25 cellular contexts compared by ENCODE assay signal in the genomic region with DNA sequence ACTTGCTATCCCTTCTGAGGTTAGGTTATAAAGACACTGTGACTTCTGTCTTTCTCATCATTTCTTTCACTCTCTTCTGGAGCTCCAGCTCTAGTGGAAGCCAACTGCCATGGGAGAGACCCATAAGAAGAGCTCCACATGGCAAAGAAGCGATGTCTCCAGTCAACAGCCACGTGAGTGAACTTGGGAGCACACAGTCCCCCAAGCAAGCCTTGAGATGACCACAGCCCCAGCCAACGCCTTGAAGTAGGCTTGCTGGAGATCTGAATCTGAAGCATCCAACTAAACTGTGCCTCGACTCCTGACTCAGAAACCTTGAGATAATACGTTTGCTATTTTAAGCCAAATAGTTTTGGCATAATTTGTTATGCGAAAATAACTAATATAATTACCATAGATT.
DNase-seq lines count a peak whose midpoint lies in the region; ATAC-seq and TF ChIP-seq lines count a peak whose summit lies in the region.
"Had no signal": no experiment of that assay in that cellular context is flagged by ENCODE, and none has a peak within 500 bp of the region (broad histone marks: within the 10 kb centered on the region; RNA-seq: fewer than 3 reads in every experiment).

No MANE protein-coding gene starts in this region.

- H3K36me3 ChIP-seq in IMR-90 (ENCODE audit: control insufficient read depth, insufficient read depth, low read length) (no peaks in the 10 kb centered on the region), Loucy (ENCODE audit: insufficient read depth, low read length) (no peaks in the 10 kb centered on the region)
- H3K36me3 ChIP-seq: BE2C, BLaER1 had no signal

- H3K79me2 ChIP-seq in Loucy (ENCODE audit: insufficient read depth, low read length): no peaks in the 10 kb centered on the region

- H2BK20ac ChIP-seq in IMR-90 (ENCODE audit: low read depth, low read length): peak overlapping the region; percentile 41; the same call in 1 of the 2 replicates

- no peaks in the 10 kb centered on the region; the same call in 1 of the 2 replicates for H3K9me1 ChIP-seq in IMR-90 (ENCODE audit: insufficient read depth, low read length)

- no peak overlapping the region for H3K9ac ChIP-seq in IMR-90 (ENCODE audit: low read depth, low read length)
- no peak overlapping the region for H3K9ac ChIP-seq in Loucy (ENCODE audit: low read depth, low read length, poor library complexity, severe bottlenecking)
- H3K9ac ChIP-seq: BLaER1 had no signal

- H3K79me1 ChIP-seq in IMR-90 (ENCODE audit: low read depth in 1 of 2, low read length in 2 of 2): no peaks in the 10 kb centered on the region

- no peak overlapping the region; a peak in 1 of 4 replicates for H4K8ac ChIP-seq in IMR-90 (ENCODE audit: low read depth in 2 of 2, low read length in 2 of 2)

- in situ Hi-C loops in IMR-90 (cut with MboI; ENCODE audit: low sequenced_read_pairs): no loop called here

- POLR2A ChIA-PET in IMR-90 (lab: Charles Lee; ENCODE audit: unreplicated experiment): no interaction called here

- intact Hi-C loops in IMR-90 (cut with micrococcal nuclease): no loop called here

- no peak overlapping the region for H3K4me3 Mint-ChIP-seq in type B pancreatic cell
- H3K4me3 Mint-ChIP-seq: CD14-positive monocyte; CD4-positive, alpha-beta memory T cell; CD4-positive, CD25-positive, alpha-beta regulatory T cell; CD8-positive, alpha-beta memory T cell had no signal

- no peak overlapping the region for H3K56ac ChIP-seq in IMR-90 (ENCODE audit: extremely low read depth, insufficient read depth, low read length)

- H2AFZ ChIP-seq in IMR-90 (replicated peaks; ENCODE audit: low read length, poor library complexity): no peak overlapping the region
- peak overlapping the region; percentile 34 for H2AFZ ChIP-seq in Loucy (ENCODE audit: low read length)

- no peak overlapping the region for H3K27ac Mint-ChIP-seq in type B pancreatic cell
- H3K27ac Mint-ChIP-seq: CD14-positive monocyte; CD4-positive, alpha-beta memory T cell; CD4-positive, CD25-positive, alpha-beta regulatory T cell; CD8-positive, alpha-beta memory T cell had no signal

- TF ChIP-seq POLR2A in IMR-90 (IDR thresholded peaks at IDR 0.05; ENCODE audit: low read depth, low read length): no peak

- H4K5ac ChIP-seq in IMR-90 (ENCODE audit: low read depth, low read length): peak overlapping the region; percentile 72

- H3K14ac ChIP-seq in IMR-90 (replicated peaks; ENCODE audit: low read depth, low read length): no peak overlapping the region

- 0 out of 2 replicates have a peak overlapping the region, but pooled peaks have one; percentile 38 for H3K4ac ChIP-seq in IMR-90 (ENCODE audit: low read depth, low read length)

- peak overlapping the region; percentile 67 for H2BK120ac ChIP-seq in IMR-90 (ENCODE audit: low read depth, low read length)

- H3K4me1 Mint-ChIP-seq in type B pancreatic cell (ENCODE audit: unreplicated experiment): peaks cover 4% of the 10 kb centered on the region
- H3K4me1 Mint-ChIP-seq: CD14-positive monocyte; CD4-positive, alpha-beta memory T cell; CD4-positive, CD25-positive, alpha-beta regulatory T cell; CD8-positive, alpha-beta memory T cell had no signal

- TF ChIP-seq CTCF in IMR-90 (conservative IDR thresholded peaks at IDR 0.05; ENCODE audit: low read depth, low read length) (no peak), Loucy (conservative IDR thresholded peaks at IDR 0.05; ENCODE audit: low read length) (no peak), type B pancreatic cell (conservative IDR thresholded peaks at IDR 0.05) (no peak)

- H3K18ac ChIP-seq in IMR-90 (ENCODE audit: low read depth, low read length): peak overlapping the region; percentile 85

- no peaks in the 10 kb centered on the region for H3K9me3 Mint-ChIP-seq in type B pancreatic cell
- H3K9me3 Mint-ChIP-seq: CD4-positive, CD25-positive, alpha-beta regulatory T cell; CD8-positive, alpha-beta memory T cell had no signal

- no peaks in the 10 kb centered on the region for H3K9me2 ChIP-seq in Loucy (replicated peaks; ENCODE audit: low read depth, low read length)

- CTCF ChIA-PET in IMR-90 (lab: Yijun Ruan, JAX): no interaction called here

- peak overlapping the region; percentile 71; the same call in 1 of the 3 replicates for H2BK15ac ChIP-seq in IMR-90 (ENCODE audit: low read depth, low read length)

- H3K9me3 ChIP-seq in IMR-90 (ENCODE audit: control insufficient read depth, insufficient read depth, low read length) (no peaks in the 10 kb centered on the region), Loucy (ENCODE audit: insufficient read depth, low read depth, low read length) (no peaks in the 10 kb centered on the region; the same call in 1 of the 2 replicates)
- H3K9me3 ChIP-seq: BE2C, BLaER1 had no signal

- H3K23ac ChIP-seq in IMR-90 (ENCODE audit: low read depth, low read length): no peak overlapping the region

- no peak overlapping the region for H2AK9ac ChIP-seq in IMR-90 (replicated peaks; ENCODE audit: low read depth, low read length, poor library complexity)

- H3K27me3 Mint-ChIP-seq in type B pancreatic cell: peaks cover 20% of the 10 kb centered on the region
- H3K27me3 Mint-ChIP-seq: CD8-positive, alpha-beta memory T cell had no signal

- H3K27me3 ChIP-seq in IMR-90 (ENCODE audit: control insufficient read depth, insufficient read depth, low read length) (no peaks in the 10 kb centered on the region), Loucy (ENCODE audit: insufficient read depth, low read length, poor library complexity, severe bottlenecking) (no peaks in the 10 kb centered on the region)
- H3K27me3 ChIP-seq: BE2C, BLaER1 had no signal

- no peak for TF ChIP-seq RAD21 in IMR-90 (IDR thresholded peaks at IDR 0.05; ENCODE audit: low read length)

- no peaks in the 10 kb centered on the region for H3F3A ChIP-seq in Loucy (ENCODE audit: low read depth)

- no peak overlapping the region for H3K27ac ChIP-seq in IMR-90 (ENCODE audit: insufficient read depth, low read length)
- H3K27ac ChIP-seq: BLaER1 had no signal

- 60% methylated on average over 1 of the region's 6 CpGs; no CpG with 5 or more reads in 1 of the 2 experiments for WGBS in IMR-90 (ENCODE audit: extremely low coverage in 2 of 2, insufficient read length in 1 of 2), 2 experiments

- peak overlapping the region; percentile 87 for H2AK5ac ChIP-seq in IMR-90 (ENCODE audit: low read depth, low read length)

- dilution Hi-C loops in IMR-90 (cut with HindIII; ENCODE audit: low sequenced_read_pairs, unreplicated experiment): no loop called here

- peaks cover 16% of the 10 kb centered on the region for H3K4me1 ChIP-seq in IMR-90 (ENCODE audit: control insufficient read depth, insufficient read depth, low read length)
- H3K4me1 ChIP-seq in Loucy (ENCODE audit: insufficient read depth, low read length, poor library complexity, severe bottlenecking): no peaks in the 10 kb centered on the region
- H3K4me1 ChIP-seq: BE2C, BLaER1 had no signal

- DNase-seq in IMR-90 (no peak), ecto neural progenitor cell (ENCODE audit: low spot score) (peak; percentile 6), type B pancreatic cell (ENCODE audit: extremely low spot score, unreplicated experiment) (peak; percentile 27), globus pallidus (ENCODE audit: low spot score) (no peak), HUDEP-2 (lab: John Stamatoyannopoulos, UW; ENCODE audit: unreplicated experiment in 76 of 76) (no peak)
- DNase-seq: 8988T; ACHN; BE2C; C1 segment of cervical spinal cord; CD4-positive, alpha-beta memory T cell; CD4-positive, CD25-positive, alpha-beta regulatory T cell; CD8-positive, alpha-beta memory T cell; COR-L47; DMS 273 treated with DMSO at 0.1 percent for 48 hours; DMS153; DMS53; DMS79; DND-41; EL; GDM1 had no signal

- no peak overlapping the region for H2BK5ac ChIP-seq in IMR-90 (ENCODE audit: low read depth, low read length, poor library complexity, severe bottlenecking)

- no peaks in the 10 kb centered on the region for H4K20me1 ChIP-seq in IMR-90 (ENCODE audit: insufficient read depth, low read length)
- no peaks in the 10 kb centered on the region for H4K20me1 ChIP-seq in Loucy (ENCODE audit: insufficient read depth, low read length, poor library complexity, severe bottlenecking)
- H4K20me1 ChIP-seq: BLaER1 had no signal

- peak overlapping the region; percentile 25; the same call in 1 of the 2 replicates for H4K91ac ChIP-seq in IMR-90 (ENCODE audit: insufficient read depth, low read depth, low read length)

- H3K4me3 ChIP-seq in IMR-90 (ENCODE audit: insufficient read depth, low read depth, low read length) (no peak overlapping the region), Loucy (ENCODE audit: low read length, poor library complexity, severe bottlenecking) (no peak overlapping the region)
- H3K4me3 ChIP-seq: BLaER1, GM12878 had no signal

- H3K36me3 Mint-ChIP-seq in type B pancreatic cell: no peaks in the 10 kb centered on the region
- H3K36me3 Mint-ChIP-seq: CD14-positive monocyte; CD4-positive, alpha-beta memory T cell; CD4-positive, CD25-positive, alpha-beta regulatory T cell; CD8-positive, alpha-beta memory T cell had no signal

- H3K4me2 ChIP-seq in IMR-90 (ENCODE audit: low read depth, low read length) (no peak overlapping the region), Loucy (ENCODE audit: low read depth, low read length, poor library complexity, severe bottlenecking) (no peak overlapping the region)
- H3K4me2 ChIP-seq: BLaER1 had no signal

- BruUV-seq in IMR-90 (replicated peaks; lab: Mats Ljungman, UMichigan): no TSS peak

- ATAC-seq in IMR-90 (ENCODE audit: low read depth) (no peak), HG03378 (IDR thresholded peaks at IDR 0.05; ENCODE audit: unreplicated experiment) (no peak)
- ATAC-seq: GM12878 had no signal

TF ChIP-seq in IMR-90, 13 proteins besides CTCF, POLR2A, EP300 and RAD21 (continues in another document):
- TF ChIP-seq ELK1 (IDR thresholded peaks at IDR 0.05; ENCODE audit: borderline replicate concordance, low read depth, low read length) (no peak), MAFK (IDR thresholded peaks at IDR 0.05; ENCODE audit: low read depth, low read length) (no peak), USF2 (IDR thresholded peaks at IDR 0.05; ENCODE audit: low read depth, low read length) (no peak), CHD1 (IDR thresholded peaks at IDR 0.05; ENCODE audit: low read depth, low read length) (no peak)

Comparison
In these comparisons a context has a peak if more than half of its experiments do, and no peak if none do; other contexts are left out.
1. DNase-seq: peak in ecto neural progenitor cell (single experiment) and type B pancreatic cell (single experiment); none in IMR-90 (single experiment), globus pallidus (single experiment) and HUDEP-2 (0 of 76).